ENCODE assay signal across 19 cellular contexts in genomic region chr12:49439042-49439441, GRCh38.
DNase-seq lines count a peak whose midpoint lies in the region; ATAC-seq, FAIRE-seq and TF ChIP-seq lines count a peak whose summit lies in the region.
"Had no signal": no experiment of that assay in that cellular context is flagged by ENCODE, and none has a peak within 500 bp of the region (broad histone marks: within the 10 kb centered on the region; RNA-seq: fewer than 3 reads in every experiment).

No MANE protein-coding gene starts in this region.

- in situ Hi-C loops in K562 (cut with MboI): no loop called here

- no peaks in the 10 kb centered on the region for H3K9me3 ChIP-seq in K562 (replicated peaks; ENCODE audit: control insufficient read depth, insufficient read depth, low read depth, low read length)
- no peaks in the 10 kb centered on the region for H3K9me3 ChIP-seq in lower lobe of right lung

- no TSS peak for BruUV-seq in K562 (replicated peaks; lab: Mats Ljungman, UMichigan)

- no peak overlapping the region for H3K4me2 ChIP-seq in K562 (ENCODE audit: insufficient read depth, low read length)
- H3K4me2 ChIP-seq: BLaER1 treated with 17β-estradiol and CSF1 and Interleukin-3, amounts not matched to agents 10 nM and 100 nM; GM23338 had no signal

- no peak for DNase-seq in K562 (ENCODE audit: extremely low read depth in 1 of 4, low spot score in 3 of 4)
- no peak for DNase-seq in lower lobe of right lung
- DNase-seq in nephron progenitor cell: no peak
- DNase-seq in type B pancreatic cell (ENCODE audit: extremely low spot score, unreplicated experiment): no peak
- no peak for DNase-seq in SW480 (ENCODE audit: low spot score)
- no peak for DNase-seq in Kasumi-1 (lab: John Stamatoyannopoulos, UW)
- DNase-seq: CD8-positive, alpha-beta T cell; DMS 273 treated with DMSO at 0.1 percent for 48 hours; DMS53; DND-41; EL; HCEC 1CT had no signal

- no peaks in the 10 kb centered on the region; a peak in 1 of 5 replicates for H3K4me1 ChIP-seq in K562 (replicated peaks in 1 of 2; ENCODE audit: control insufficient read depth in 2 of 2, insufficient read depth in 2 of 2, low read length in 2 of 2)
- H3K4me1 ChIP-seq in lower lobe of right lung: peaks cover 18% of the 10 kb centered on the region

- H3K36me3 Mint-ChIP-seq in nephron progenitor cell (ENCODE audit: low read depth): peaks cover 28% of the 10 kb centered on the region
- H3K36me3 Mint-ChIP-seq in type B pancreatic cell: peaks cover 12% of the 10 kb centered on the region
- H3K36me3 Mint-ChIP-seq: CD8-positive, alpha-beta T cell had no signal

- H3K27ac ChIP-seq in K562 (ENCODE audit: extremely low read depth, low read depth, low read length) (no peak overlapping the region), lower lobe of right lung (no peak overlapping the region)
- H3K27ac ChIP-seq: BLaER1 treated with 17β-estradiol and CSF1 and Interleukin-3, amounts not matched to agents 10 nM and 100 nM; HL-60 had no signal

- no peak for TF ChIP-seq EP300 in K562 (IDR thresholded peaks at IDR 0.05; ENCODE audit: low read length)

- CTCF ChIA-PET in K562 (lab: Yijun Ruan, JAX; ENCODE audit: low intra/inter-chr PET ratio): no interaction called here

- 35% methylated on average over 1 of the region's 1 CpG for WGBS in K562 (ENCODE audit: insufficient coverage, low coverage, missing lambda C conversion rate)

- no peaks in the 10 kb centered on the region for H3K4me1 Mint-ChIP-seq in nephron progenitor cell
- peaks cover 7% of the 10 kb centered on the region for H3K4me1 Mint-ChIP-seq in type B pancreatic cell (ENCODE audit: unreplicated experiment)
- H3K4me1 Mint-ChIP-seq: B cell had no signal

- no peaks in the 10 kb centered on the region for H3K27me3 ChIP-seq in K562 (ENCODE audit: control insufficient read depth in 2 of 2, insufficient read depth in 2 of 2, low read length in 2 of 2)
- H3K27me3 ChIP-seq in lower lobe of right lung (ENCODE audit: low read depth): no peaks in the 10 kb centered on the region
- H3K27me3 ChIP-seq: BLaER1 treated with 17β-estradiol and CSF1 and Interleukin-3, amounts not matched to agents 10 nM and 100 nM had no signal

- H3K27me3 Mint-ChIP-seq in nephron progenitor cell (ENCODE audit: low read depth, poor library complexity) (no peaks in the 10 kb centered on the region), type B pancreatic cell (no peaks in the 10 kb centered on the region)
- H3K27me3 Mint-ChIP-seq: B cell had no signal

- POLR2A ChIA-PET in K562 (lab: Yijun Ruan, JAX): interaction anchor here (0.5 to 1.4 kb wide), 3 partner anchors 13 to 43 kb away, joined by 3 to 6 read pairs (median 3); no protein-coding TSS in a partner anchor

- H3K4me3 ChIP-seq in K562 (no peak overlapping the region), lower lobe of right lung (no peak overlapping the region)
- H3K4me3 ChIP-seq: BLaER1 treated with 17β-estradiol and CSF1 and Interleukin-3, amounts not matched to agents 10 nM and 100 nM; GM12878; GM23338 had no signal

- H3K36me3 ChIP-seq in K562 (ENCODE audit: control insufficient read depth, insufficient read depth, low read length): no peaks in the 10 kb centered on the region
- H3K36me3 ChIP-seq in lower lobe of right lung: no peaks in the 10 kb centered on the region

- TF ChIP-seq CTCF in K562 (IDR thresholded peaks at IDR 0.05 in 2 of 3, conservative IDR thresholded peaks at IDR 0.05 in 1 of 3; ENCODE audit: insufficient read depth in 2 of 3, low read depth in 1 of 3, low read length in 3 of 3) (no peak), lower lobe of right lung (IDR thresholded peaks at IDR 0.05) (no peak), nephron progenitor cell (IDR thresholded peaks at IDR 0.05) (no peak), type B pancreatic cell (conservative IDR thresholded peaks at IDR 0.05) (no peak)

- peak overlapping the region in 1 of 2 experiments; percentile 31; a peak in 1 of 4 replicates for H3K9ac ChIP-seq in K562 (ENCODE audit: insufficient read depth in 1 of 2, low read depth in 2 of 2, low read length in 2 of 2)
- H3K9ac ChIP-seq: BLaER1 treated with 17β-estradiol and CSF1 and Interleukin-3, amounts not matched to agents 10 nM and 100 nM had no signal

- no peak overlapping the region for H2AFZ ChIP-seq in K562 (ENCODE audit: low read depth, low read length)
- H2AFZ ChIP-seq: GM23338 had no signal

- TF ChIP-seq RAD21 in K562 (CRISPR knock-in tag; conservative IDR thresholded peaks at IDR 0.05 in 1 of 2, IDR thresholded peaks at IDR 0.05 in 1 of 2): no peak

- 0 out of 3 replicates have a peak, but pooled peaks cover 3% of the 10 kb centered on the region for H3K79me2 ChIP-seq in K562 (ENCODE audit: control insufficient read depth, insufficient read depth, low read length)

- H4K20me1 ChIP-seq in K562 (replicated peaks; ENCODE audit: control insufficient read depth, insufficient read depth, low read length): 0 out of 2 replicates have a peak, but pooled peaks cover 3% of the 10 kb centered on the region

- H3K4me3 Mint-ChIP-seq in nephron progenitor cell: no peak overlapping the region
- no peak overlapping the region for H3K4me3 Mint-ChIP-seq in type B pancreatic cell
- H3K4me3 Mint-ChIP-seq: B cell; CD8-positive, alpha-beta T cell; GM23338 had no signal

- H3K9me1 ChIP-seq in K562 (ENCODE audit: control insufficient read depth, insufficient read depth, low read length): no peaks in the 10 kb centered on the region

- ATAC-seq in K562: no peak; the same call in 2 of the 3 replicates
- ATAC-seq in lower lobe of right lung: peak; percentile 57 to 74
- ATAC-seq in GM18861 (IDR thresholded peaks at IDR 0.05; ENCODE audit: unreplicated experiment): no peak
- ATAC-seq: CD8-positive, alpha-beta T cell; GM12878; GM23338 had no signal

- H3K27ac Mint-ChIP-seq in nephron progenitor cell: peak overlapping the region; percentile 47
- H3K27ac Mint-ChIP-seq in type B pancreatic cell: peak overlapping the region; percentile 34
- H3K27ac Mint-ChIP-seq: B cell; CD8-positive, alpha-beta T cell; GM23338 had no signal

- intact Hi-C loops in K562 (cut with micrococcal nuclease): no loop called here
- intact Hi-C loops in lower lobe of right lung (cut with DNase I): no loop called here

- TF ChIP-seq POLR2A in K562 (conservative IDR thresholded peaks at IDR 0.05): no peak

- FAIRE-seq in K562 (lab: Jason Lieb, UNC): peak; percentile 19
- FAIRE-seq: GM12878, H54 had no signal

- H3K9me3 Mint-ChIP-seq in nephron progenitor cell (peaks cover 22% of the 10 kb centered on the region), type B pancreatic cell (peaks cover 5% of the 10 kb centered on the region)
- H3K9me3 Mint-ChIP-seq: CD8-positive, alpha-beta T cell had no signal

TF ChIP-seq in K562, 482 proteins besides CTCF, POLR2A, EP300 and RAD21:
- TF ChIP-seq CHD1 (IDR thresholded peaks at IDR 0.05; ENCODE audit: low read length) (no peak), XRCC5 (IDR thresholded peaks at IDR 0.05; ENCODE audit: low read depth, low read length) (no peak), ETS1 (conservative IDR thresholded peaks at IDR 0.05; ENCODE audit: control insufficient read depth, low read depth, low read length) (no peak), TFAM (CRISPR knock-in tag; conservative IDR thresholded peaks at IDR 0.05) (no peak), STAT5B (CRISPR knock-in tag; IDR thresholded peaks at IDR 0.05) (no peak), MTA3 (IDR thresholded peaks at IDR 0.05; ENCODE audit: borderline replicate concordance) (no peak), NFE2L1 (tag; IDR thresholded peaks at IDR 0.05; ENCODE audit: borderline replicate concordance, low read depth) (no peak), EZH2 (IDR thresholded peaks at IDR 0.05; ENCODE audit: borderline replicate concordance, low read depth, low read length) (no peak)

Comparison
In these comparisons a context has a peak if more than half of its experiments do, and no peak if none do; other contexts are left out.
1. ATAC-seq: peak in lower lobe of right lung (2 of 2); none in K562 (single experiment) and GM18861 (single experiment).